24 cellular contexts compared by ENCODE assay signal in the genomic region with DNA sequence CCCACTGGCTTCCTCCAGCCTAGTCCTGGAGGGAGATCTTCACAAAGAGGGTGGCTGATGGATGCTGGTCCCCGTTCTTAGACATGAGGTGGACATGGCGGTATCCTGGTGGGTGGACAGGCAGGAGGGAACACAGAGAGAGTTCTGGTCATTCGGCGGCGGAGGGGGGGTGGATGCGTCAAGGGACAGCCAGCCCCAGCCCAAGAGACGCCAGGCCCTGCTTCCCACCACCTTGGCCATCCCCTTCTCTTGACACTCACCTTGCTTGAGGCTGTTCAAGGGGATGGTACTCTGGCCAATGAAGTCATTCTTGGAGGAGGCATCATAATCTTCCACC. TPM values are rescaled to one million over a fixed set of nuclear protein-coding genes. Genes with fewer than 3 reads are reported as not detected.
DNase-seq lines count a peak whose midpoint lies in the region; ATAC-seq, FAIRE-seq and TF ChIP-seq lines count a peak whose summit lies in the region.
"Had no signal": no experiment of that assay in that cellular context is flagged by ENCODE, and none has a peak within 500 bp of the region (broad histone marks: within the 10 kb centered on the region; RNA-seq: fewer than 3 reads in every experiment).

No MANE protein-coding gene starts in this region.

- CTCF ChIA-PET in HepG2 (lab: Yijun Ruan, JAX; ENCODE audit: low intra/inter-chr PET ratio, low total read pairs): no interaction called here
- CTCF ChIA-PET in K562 (lab: Yijun Ruan, JAX; ENCODE audit: low intra/inter-chr PET ratio): interaction anchor here (1.4 kb wide), 1 partner anchor 33 kb away, joined by 3 read pairs; no protein-coding TSS in a partner anchor

- H2AFZ ChIP-seq in HepG2 (ENCODE audit: low read length) (no peak overlapping the region), K562 (ENCODE audit: low read depth, low read length) (no peak overlapping the region)

- ATAC-seq in right lobe of liver (no peak), HepG2 (no peak), K562 (no peak), lower lobe of right lung (no peak)
- no peak for ATAC-seq in stimulated activated effector memory CD8-positive, alpha-beta T cell treated with anti-CD3 and anti-CD28 coated beads, Interleukin-12 subunit alpha, Interleukin-12 subunit beta, amount 100 ng/mL, for 72 hours
- ATAC-seq: GM12878, HCT116 had no signal

- WGBS in right lobe of liver (ENCODE audit: insufficient coverage, low coverage, low lambda C conversion rate, missing lambda C conversion rate): no CpG with 5 or more reads among the region's 7 CpGs
- 94% methylated on average over 7 of the region's 7 CpGs for WGBS in HepG2 (ENCODE audit: low lambda C conversion rate)
- 89% methylated on average over 7 of the region's 7 CpGs for WGBS in K562 (ENCODE audit: insufficient coverage, low coverage, missing lambda C conversion rate)
- 94% methylated on average over 7 of the region's 7 CpGs for WGBS in sigmoid colon, 2 donors

- H3K4me2 ChIP-seq in HepG2 (ENCODE audit: low read depth, low read length) (no peak overlapping the region), K562 (ENCODE audit: insufficient read depth, low read length) (no peak overlapping the region)
- H3K4me2 ChIP-seq: BLaER1 treated with 17β-estradiol and CSF1 and Interleukin-3, amounts not matched to agents 10 nM and 100 nM had no signal

- no peaks in the 10 kb centered on the region for H3K9me3 Mint-ChIP-seq in stimulated activated effector memory CD8-positive, alpha-beta T cell treated with anti-CD3 and anti-CD28 coated beads, Interleukin-12 subunit alpha, Interleukin-12 subunit beta, amount 100 ng/mL, for 72 hours
- H3K9me3 Mint-ChIP-seq: CD8-positive, alpha-beta memory T cell; HFFc6 had no signal

- peaks cover 34% of the 10 kb centered on the region for H3K4me1 Mint-ChIP-seq in stimulated activated effector memory CD8-positive, alpha-beta T cell treated with anti-CD3 and anti-CD28 coated beads, Interleukin-12 subunit alpha, Interleukin-12 subunit beta, amount 100 ng/mL, for 72 hours

- H4K20me1 ChIP-seq in HepG2 (ENCODE audit: insufficient read depth, low read length) (no peaks in the 10 kb centered on the region), K562 (replicated peaks; ENCODE audit: control insufficient read depth, insufficient read depth, low read length) (peaks cover 14% of the 10 kb centered on the region)

- BruUV-seq in HepG2 (replicated peaks; lab: Mats Ljungman, UMichigan) (no TSS peak), K562 (replicated peaks; lab: Mats Ljungman, UMichigan) (TSS peak; percentile 72)

- POLR2A ChIA-PET in HepG2 (lab: Yijun Ruan, JAX): no interaction called here
- POLR2A ChIA-PET in K562 (lab: Yijun Ruan, JAX): interaction anchor here (1.6 to 1.7 kb wide), 2 partner anchors 11 to 18 kb away, joined by 5 read pairs; a partner anchor contains a TSS

- H3K36me3 ChIP-seq in right lobe of liver: peaks cover 0 to 5% (median 0%) of the 10 kb centered on the region in 4 donors
- H3K36me3 ChIP-seq in HepG2 (replicated peaks in 1 of 2; ENCODE audit: control insufficient read depth in 1 of 2, insufficient read depth in 2 of 2, low read length in 2 of 2): no peaks in the 10 kb centered on the region; a peak in 2 of 5 replicates
- peaks cover 79% of the 10 kb centered on the region for H3K36me3 ChIP-seq in K562 (ENCODE audit: control insufficient read depth, insufficient read depth, low read length)
- H3K36me3 ChIP-seq in lower lobe of right lung: peaks cover 57% of the 10 kb centered on the region
- peaks cover 0 to 54% (median 12%) of the 10 kb centered on the region in 4 donors for H3K36me3 ChIP-seq in sigmoid colon

- peak in 2 of 3 donors; percentile 12 to 47 for DNase-seq in right lobe of liver
- no peak for DNase-seq in HepG2 (ENCODE audit: low spot score)
- peak in 1 of 4 experiments; percentile 24 for DNase-seq in K562 (ENCODE audit: extremely low read depth in 1 of 4, low spot score in 3 of 4)
- DNase-seq in lower lobe of right lung: peak; percentile 31
- no peak for DNase-seq in stimulated activated effector memory CD8-positive, alpha-beta T cell treated with anti-CD3 and anti-CD28 coated beads, Interleukin-12 subunit alpha, Interleukin-12 subunit beta, amount 100 ng/mL, for 72 hours (ENCODE audit: low spot score in 2 of 2)
- no peak for DNase-seq in NCI-H82 treated with DMSO at 0.1 percent for 48 hours (lab: John Stamatoyannopoulos, UW; ENCODE audit: unreplicated experiment)
- no peak for DNase-seq in sigmoid colon
- DNase-seq in activated naive CD4-positive, alpha-beta T cell (lab: John Stamatoyannopoulos, UW): no peak
- DNase-seq: CD8-positive, alpha-beta memory T cell; COR-L47; DMS 273 treated with DMSO at 0.1 percent for 48 hours; DMS53; DND-41; EL; GOT3; H7; HFFc6 had no signal

- no peaks in the 10 kb centered on the region for H3K4me1 ChIP-seq in right lobe of liver
- H3K4me1 ChIP-seq in HepG2 (ENCODE audit: insufficient read depth, low read length): peaks cover 35% of the 10 kb centered on the region
- H3K4me1 ChIP-seq in K562 (replicated peaks in 1 of 2; ENCODE audit: control insufficient read depth in 2 of 2, insufficient read depth in 2 of 2, low read length in 2 of 2): peaks cover 6 to 53% of the 10 kb centered on the region in 2 experiments; a peak in 4 of 5 replicates
- H3K4me1 ChIP-seq in lower lobe of right lung: peaks cover 12% of the 10 kb centered on the region
- peaks cover 0 to 16% (median 6%) of the 10 kb centered on the region in 4 donors for H3K4me1 ChIP-seq in sigmoid colon

- H3K9me1 ChIP-seq in K562 (ENCODE audit: control insufficient read depth, insufficient read depth, low read length): peaks cover 10% of the 10 kb centered on the region

- H3K9ac ChIP-seq in HepG2 (ENCODE audit: insufficient read depth, low read depth, low read length) (no peak overlapping the region), K562 (ENCODE audit: insufficient read depth in 1 of 2, low read depth in 2 of 2, low read length in 2 of 2) (no peak overlapping the region)
- H3K9ac ChIP-seq: BLaER1 treated with 17β-estradiol and CSF1 and Interleukin-3, amounts not matched to agents 10 nM and 100 nM had no signal

- FAIRE-seq in HepG2 (lab: Jason Lieb, UNC) (no peak), K562 (lab: Jason Lieb, UNC) (no peak)
- FAIRE-seq: GM12878, HTR-8/SVneo had no signal

- TF ChIP-seq POLR2A in right lobe of liver (IDR thresholded peaks at IDR 0.05) (no peak), HepG2 (IDR thresholded peaks at IDR 0.05; ENCODE audit: insufficient read depth in 1 of 2, low read depth in 2 of 2, low read length in 2 of 2) (no peak), K562 (conservative IDR thresholded peaks at IDR 0.05) (no peak), sigmoid colon (IDR thresholded peaks at IDR 0.05) (no peak)

- H3K27me3 ChIP-seq in right lobe of liver (no peaks in the 10 kb centered on the region), HepG2 (ENCODE audit: control insufficient read depth in 1 of 2, insufficient read depth in 2 of 2, low read length in 2 of 2) (no peaks in the 10 kb centered on the region; a peak in 1 of 5 replicates), K562 (ENCODE audit: control insufficient read depth in 2 of 2, insufficient read depth in 2 of 2, low read length in 2 of 2) (no peaks in the 10 kb centered on the region), lower lobe of right lung (ENCODE audit: low read depth) (no peaks in the 10 kb centered on the region), sigmoid colon (no peaks in the 10 kb centered on the region)
- H3K27me3 ChIP-seq: BLaER1 treated with 17β-estradiol and CSF1 and Interleukin-3, amounts not matched to agents 10 nM and 100 nM had no signal

- intact Hi-C loops in right lobe of liver (cut with DNase I) (loop anchor here (10.0 kb wide), 1 partner anchor 107 kb away; no protein-coding TSS in a partner anchor), HepG2 (cut with micrococcal nuclease; ENCODE audit: unreplicated experiment) (no loop called here), K562 (cut with micrococcal nuclease) (no loop called here), lower lobe of right lung (cut with DNase I) (no loop called here), sigmoid colon (cut with DNase I) (no loop called here)

- TF ChIP-seq EP300 in HepG2 (IDR thresholded peaks at IDR 0.05; ENCODE audit: low read depth in 2 of 2, low read length in 2 of 2): no peak
- TF ChIP-seq EP300 in HepG2 (CRISPR knock-in tag; IDR thresholded peaks at IDR 0.05; ENCODE audit: borderline replicate concordance): no peak
- no peak for TF ChIP-seq EP300 in K562 (IDR thresholded peaks at IDR 0.05; ENCODE audit: low read length)
- TF ChIP-seq EP300 in sigmoid colon (IDR thresholded peaks at IDR 0.05): no peak

- peak overlapping the region; percentile 72 for H3K27ac Mint-ChIP-seq in stimulated activated effector memory CD8-positive, alpha-beta T cell treated with anti-CD3 and anti-CD28 coated beads, Interleukin-12 subunit alpha, Interleukin-12 subunit beta, amount 100 ng/mL, for 72 hours
- H3K27ac Mint-ChIP-seq: B cell, HFFc6 had no signal

- no peak overlapping the region for H3K4me3 Mint-ChIP-seq in stimulated activated effector memory CD8-positive, alpha-beta T cell treated with anti-CD3 and anti-CD28 coated beads, Interleukin-12 subunit alpha, Interleukin-12 subunit beta, amount 100 ng/mL, for 72 hours
- H3K4me3 Mint-ChIP-seq: B cell; CD8-positive, alpha-beta memory T cell; HFFc6 had no signal

- in situ Hi-C loops in HepG2 (cut with HindIII; ENCODE audit: extremely low pct_ligation_motif_present, low pct_unique_long_range_greater_than_20kb) (no loop called here), K562 (cut with MboI) (no loop called here)

- H3K79me2 ChIP-seq in HepG2 (ENCODE audit: insufficient read depth, low read length) (no peaks in the 10 kb centered on the region), K562 (ENCODE audit: control insufficient read depth, insufficient read depth, low read length) (no peaks in the 10 kb centered on the region)

- TF ChIP-seq CTCF in right lobe of liver (IDR thresholded peaks at IDR 0.05) (no peak), HepG2 (CRISPR knock-in tag; IDR thresholded peaks at IDR 0.05) (no peak), K562 (IDR thresholded peaks at IDR 0.05 in 2 of 3, conservative IDR thresholded peaks at IDR 0.05 in 1 of 3; ENCODE audit: insufficient read depth in 2 of 3, low read depth in 1 of 3, low read length in 3 of 3) (no peak), lower lobe of right lung (IDR thresholded peaks at IDR 0.05) (no peak), sigmoid colon (IDR thresholded peaks at IDR 0.05) (no peak)

- H3K4me3 ChIP-seq in right lobe of liver (no peak overlapping the region), HepG2 (replicated peaks in 1 of 3; ENCODE audit: insufficient read depth in 1 of 3, low read depth in 2 of 3, low read length in 3 of 3) (no peak overlapping the region), K562 (no peak overlapping the region), lower lobe of right lung (no peak overlapping the region), sigmoid colon (no peak overlapping the region)
- H3K4me3 ChIP-seq: BLaER1 treated with 17β-estradiol and CSF1 and Interleukin-3, amounts not matched to agents 10 nM and 100 nM; GM12878 had no signal

- no peak overlapping the region for H3K27ac ChIP-seq in right lobe of liver
- H3K27ac ChIP-seq in HepG2 (ENCODE audit: extremely low read length, insufficient read depth, low read length): no peak overlapping the region
- H3K27ac ChIP-seq in K562 (ENCODE audit: extremely low read depth, low read depth, low read length): no peak overlapping the region
- no peak overlapping the region for H3K27ac ChIP-seq in lower lobe of right lung
- no peak overlapping the region for H3K27ac ChIP-seq in sigmoid colon
- H3K27ac ChIP-seq: BLaER1 treated with 17β-estradiol and CSF1 and Interleukin-3, amounts not matched to agents 10 nM and 100 nM had no signal

- TF ChIP-seq RAD21 in HepG2 (CRISPR knock-in tag; IDR thresholded peaks at IDR 0.05) (no peak), K562 (CRISPR knock-in tag; conservative IDR thresholded peaks at IDR 0.05 in 1 of 2, IDR thresholded peaks at IDR 0.05 in 1 of 2) (no peak)

- peaks cover 43% of the 10 kb centered on the region for H3K36me3 Mint-ChIP-seq in stimulated activated effector memory CD8-positive, alpha-beta T cell treated with anti-CD3 and anti-CD28 coated beads, Interleukin-12 subunit alpha, Interleukin-12 subunit beta, amount 100 ng/mL, for 72 hours

- H3K9me3 ChIP-seq in right lobe of liver (no peaks in the 10 kb centered on the region), HepG2 (ENCODE audit: low read length) (no peaks in the 10 kb centered on the region), K562 (replicated peaks; ENCODE audit: control insufficient read depth, insufficient read depth, low read depth, low read length) (no peaks in the 10 kb centered on the region), lower lobe of right lung (no peaks in the 10 kb centered on the region), sigmoid colon (no peaks in the 10 kb centered on the region)
- H3K9me3 ChIP-seq: BLaER1 treated with 17β-estradiol and CSF1 and Interleukin-3, amounts not matched to agents 10 nM and 100 nM had no signal

RNA-seq across cellular contexts. Expression of a gene that starts 17.1 kb away (rescaled TPM):
- total RNA-seq in right lobe of liver: 1 to 10 TPM in 3 of 6 experiments, under 1 TPM in 3; 0.25 to 1.5 (median 0.97) TPM
- total RNA-seq in HepG2 (2016; rRNA removed; fragmentation: Illumina TruSeq; extraction: Trizol): 3.2 and 4.0 TPM in 2 replicates
- 4.3 and 5.3 TPM in 2 replicates for total RNA-seq in HepG2 (2016; cell fraction: cytosol; rRNA removed; fragmentation: Illumina TruSeq; extraction: Trizol; ENCODE audit: low read depth)
- total RNA-seq in HepG2 (2016; cell fraction: insoluble cytoplasmic fraction; rRNA removed; fragmentation: Illumina TruSeq; extraction: Trizol): 2.3 and 4.1 TPM in 2 replicates
- 3.3 and 5.4 TPM in 2 replicates for total RNA-seq in HepG2 (2016; cell fraction: membrane; rRNA removed; fragmentation: Illumina TruSeq; extraction: Trizol)
- 2.0 and 2.1 TPM in 2 replicates for total RNA-seq in HepG2 (2016; cell fraction: nucleus; rRNA removed; fragmentation: Illumina TruSeq; extraction: Trizol)
- polyA plus RNA-seq in HepG2 (2011; rRNA removed): 5.3 and 7.5 TPM in 2 replicates
- polyA plus RNA-seq in HepG2 (2011; cell fraction: cytosol; rRNA removed): 5.6 and 9.0 TPM in 2 replicates
- polyA plus RNA-seq in HepG2 (2011; cell fraction: nucleus; rRNA removed): 8.6 and 9.9 TPM in 2 replicates
- 2.1 and 2.6 TPM in 2 replicates for polyA plus RNA-seq in HepG2 (2012)
- polyA plus RNA-seq in HepG2 (2016; cell fraction: cytosol; fragmentation: Illumina TruSeq; extraction: Trizol; ENCODE audit: low read depth): 4.2 and 6.5 TPM in 2 replicates
- polyA plus RNA-seq in HepG2 (2016; cell fraction: insoluble cytoplasmic fraction; fragmentation: Illumina TruSeq; extraction: Trizol; ENCODE audit: low read depth): 2.0 and 2.3 TPM in 2 replicates
- polyA plus RNA-seq in HepG2 (2016; cell fraction: membrane; fragmentation: Illumina TruSeq; extraction: Trizol; ENCODE audit: low read depth): 3.5 and 5.1 TPM in 2 replicates
- 2.0 and 2.9 TPM in 2 replicates for polyA plus RNA-seq in HepG2 (2016; cell fraction: nucleus; fragmentation: Illumina TruSeq; extraction: Trizol; ENCODE audit: insufficient read depth, low read depth)
- 1.2 and 3.8 TPM in 2 replicates for polyA minus RNA-seq in HepG2 (2011; rRNA and poly(A)+ RNA removed; ENCODE audit: low replicate concordance)
- 0.89 TPM in 1 of 2 replicates, not detected in the other for polyA minus RNA-seq in HepG2 (2011; cell fraction: cytosol; rRNA and poly(A)+ RNA removed)
- 6.2 and 7.3 TPM in 2 replicates for polyA minus RNA-seq in HepG2 (2011; cell fraction: nucleus; rRNA and poly(A)+ RNA removed)
- 21.1 and 67.2 TPM in 2 replicates for total RNA-seq in K562 (2011; cell fraction: chromatin; rRNA removed; ENCODE audit: low replicate concordance)
- 38.7 and 48.8 TPM in 2 replicates for total RNA-seq in K562 (2011; cell fraction: nucleolus; rRNA removed)
- total RNA-seq in K562 (2011; cell fraction: nucleoplasm; rRNA removed): 25.6 and 29.8 TPM in 2 replicates
- total RNA-seq in K562 (2014; rRNA removed): 12.6 and 17.4 TPM in 2 replicates
- 3.3 and 4.3 TPM in 2 replicates for total RNA-seq in K562 (2014; rRNA removed; fragmentation: Illumina TruSeq; extraction: Trizol)
- total RNA-seq in K562 (2015; rRNA removed; fragmentation: Illumina TruSeq; extraction: Trizol): 8.8 and 9.2 TPM in 2 replicates
- 12.4 and 13.4 TPM in 2 replicates for total RNA-seq in K562 (2021)
- 7.7 and 10.6 TPM in 2 replicates for polyA plus RNA-seq in K562 (2011; rRNA removed)
- polyA plus RNA-seq in K562 (2011; cell fraction: cytosol; rRNA removed): 9.8 and 17.0 TPM in 2 replicates
- polyA plus RNA-seq in K562 (2011; cell fraction: nucleus; rRNA removed): 51.3 and 85.1 TPM in 2 replicates
- 10.0 and 15.4 TPM in 2 replicates for polyA plus RNA-seq in K562 (2012)
- polyA plus RNA-seq in K562 (2014; fragmentation: Illumina TruSeq; extraction: Trizol): 8.7 and 9.8 TPM in 2 replicates
- polyA plus RNA-seq in K562 (2014; fragmentation: Nextera tagmentation; extraction: Ambion mirVana): under 1 TPM; 0.11 to 0.49 TPM
- 16.0 and 18.1 TPM in 2 replicates for polyA plus RNA-seq in K562 (2014; rRNA removed)
- 10.8 and 11.9 TPM in 2 replicates for polyA minus RNA-seq in K562 (2011; rRNA and poly(A)+ RNA removed)
- polyA minus RNA-seq in K562 (2011; cell fraction: cytosol; rRNA and poly(A)+ RNA removed): 2.6 and 4.9 TPM in 2 replicates
- 32.0 and 33.5 TPM in 2 replicates for polyA minus RNA-seq in K562 (2011; cell fraction: nucleus; rRNA and poly(A)+ RNA removed)
- 12.5 TPM for total RNA-seq in lower lobe of right lung
- total RNA-seq in sigmoid colon: 1 to 10 TPM; 5.3 to 8.3 (median 6.6) TPM
- polyA plus RNA-seq in sigmoid colon: 100 to 1,000 TPM in 1 of 3 donors, 10 to 100 TPM in 2; 81.7 to 175 (median 97.0) TPM

RNA-seq across cellular contexts. Expression of a gene that starts 21.7 kb away (rescaled TPM):
- total RNA-seq in right lobe of liver (10 to 100 TPM in 1 of 6 experiments, 1 to 10 TPM in 5; 6.5 to 10.2 (median 7.7) TPM), HepG2 (2016; rRNA removed; fragmentation: Illumina TruSeq; extraction: Trizol) (10.1 and 11.4 TPM in 2 replicates), K562 (2014; rRNA removed) (152 and 190 TPM in 2 replicates), K562 (2014; rRNA removed; fragmentation: Illumina TruSeq; extraction: Trizol) (60.7 and 88.3 TPM in 2 replicates), K562 (2015; rRNA removed; fragmentation: Illumina TruSeq; extraction: Trizol) (47.5 and 50.1 TPM in 2 replicates), K562 (2021) (149 and 161 TPM in 2 replicates), lower lobe of right lung (30.1 TPM), sigmoid colon (10 to 100 TPM; 10.3 to 22.7 (median 14.2) TPM)
- 2.1 and 3.6 TPM in 2 replicates for total RNA-seq in HepG2 (2016; cell fraction: cytosol; rRNA removed; fragmentation: Illumina TruSeq; extraction: Trizol; ENCODE audit: low read depth)
- 9.3 and 12.3 TPM in 2 replicates for total RNA-seq in HepG2 (2016; cell fraction: insoluble cytoplasmic fraction; rRNA removed; fragmentation: Illumina TruSeq; extraction: Trizol)
- 4.6 and 5.7 TPM in 2 replicates for total RNA-seq in HepG2 (2016; cell fraction: membrane; rRNA removed; fragmentation: Illumina TruSeq; extraction: Trizol)
- total RNA-seq in HepG2 (2016; cell fraction: nucleus; rRNA removed; fragmentation: Illumina TruSeq; extraction: Trizol): 8.0 and 8.9 TPM in 2 replicates
- polyA plus RNA-seq in HepG2 (2011; rRNA removed) (12.4 and 12.8 TPM in 2 replicates), K562 (2011; rRNA removed) (209 and 284 TPM in 2 replicates), K562 (2014; fragmentation: Illumina TruSeq; extraction: Trizol) (135 and 145 TPM in 2 replicates), K562 (2014; fragmentation: Nextera tagmentation; extraction: Ambion mirVana) (10 to 100 TPM in 1 of 2 experiments, 1 to 10 TPM in 1; 5.4 to 11.0 TPM), K562 (2014; rRNA removed) (116 and 140 TPM in 2 replicates), sigmoid colon (100 to 1,000 TPM in 1 of 3 donors, 10 to 100 TPM in 2; 29.0 to 139 (median 85.9) TPM)
- polyA plus RNA-seq in HepG2 (2011; cell fraction: cytosol; rRNA removed): 7.2 and 10.7 TPM in 2 replicates
- polyA plus RNA-seq in HepG2 (2011; cell fraction: nucleus; rRNA removed): 30.9 and 33.2 TPM in 2 replicates
- 10.6 and 11.1 TPM in 2 replicates for polyA plus RNA-seq in HepG2 (2012)
- polyA plus RNA-seq in HepG2 (2016; cell fraction: cytosol; fragmentation: Illumina TruSeq; extraction: Trizol; ENCODE audit: low read depth): 2.2 and 2.7 TPM in 2 replicates
- polyA plus RNA-seq in HepG2 (2016; cell fraction: insoluble cytoplasmic fraction; fragmentation: Illumina TruSeq; extraction: Trizol; ENCODE audit: low read depth): 6.8 and 9.0 TPM in 2 replicates
- polyA plus RNA-seq in HepG2 (2016; cell fraction: membrane; fragmentation: Illumina TruSeq; extraction: Trizol; ENCODE audit: low read depth): 3.9 and 5.6 TPM in 2 replicates
- 13.4 and 22.2 TPM in 2 replicates for polyA plus RNA-seq in HepG2 (2016; cell fraction: nucleus; fragmentation: Illumina TruSeq; extraction: Trizol; ENCODE audit: insufficient read depth, low read depth)
- polyA minus RNA-seq in HepG2 (2011; rRNA and poly(A)+ RNA removed; ENCODE audit: low replicate concordance): 2.2 and 34.5 TPM in 2 replicates
- polyA minus RNA-seq in HepG2 (2011; cell fraction: cytosol; rRNA and poly(A)+ RNA removed): 11.5 and 15.0 TPM in 2 replicates
- polyA minus RNA-seq in HepG2 (2011; cell fraction: nucleus; rRNA and poly(A)+ RNA removed): 8.4 and 11.8 TPM in 2 replicates
- 283 and 655 TPM in 2 replicates for total RNA-seq in K562 (2011; cell fraction: chromatin; rRNA removed; ENCODE audit: low replicate concordance)
- total RNA-seq in K562 (2011; cell fraction: nucleolus; rRNA removed): 463 and 540 TPM in 2 replicates
- total RNA-seq in K562 (2011; cell fraction: nucleoplasm; rRNA removed): 244 and 351 TPM in 2 replicates
- polyA plus RNA-seq in K562 (2011; cell fraction: cytosol; rRNA removed): 214 and 249 TPM in 2 replicates
- 1,089 and 1,150 TPM in 2 replicates for polyA plus RNA-seq in K562 (2011; cell fraction: nucleus; rRNA removed)
- polyA plus RNA-seq in K562 (2012): 67.9 and 83.7 TPM in 2 replicates
- 191 and 192 TPM in 2 replicates for polyA minus RNA-seq in K562 (2011; rRNA and poly(A)+ RNA removed)
- polyA minus RNA-seq in K562 (2011; cell fraction: cytosol; rRNA and poly(A)+ RNA removed): 144 and 183 TPM in 2 replicates
- polyA minus RNA-seq in K562 (2011; cell fraction: nucleus; rRNA and poly(A)+ RNA removed): 158 and 240 TPM in 2 replicates

RNA-seq across cellular contexts. Expression of a gene that starts 31.3 kb away (rescaled TPM):
- total RNA-seq in right lobe of liver (under 1 TPM in 4 of 6 experiments, not detected in 2; 0.04 to 0.18 (median 0.15) TPM), HepG2 (2016; rRNA removed; fragmentation: Illumina TruSeq; extraction: Trizol) (not detected in 2 replicates), K562 (2014; rRNA removed) (not detected in 2 replicates), K562 (2014; rRNA removed; fragmentation: Illumina TruSeq; extraction: Trizol) (not detected in 2 replicates), K562 (2015; rRNA removed; fragmentation: Illumina TruSeq; extraction: Trizol) (not detected in 2 replicates), K562 (2021) (0.02 TPM in 1 of 2 replicates, not detected in the other), lower lobe of right lung (15.0 TPM), sigmoid colon (under 1 TPM; 0.16 to 0.41 (median 0.32) TPM)
- total RNA-seq in HepG2 (2016; cell fraction: cytosol; rRNA removed; fragmentation: Illumina TruSeq; extraction: Trizol; ENCODE audit: low read depth): not detected in 2 replicates
- total RNA-seq in HepG2 (2016; cell fraction: insoluble cytoplasmic fraction; rRNA removed; fragmentation: Illumina TruSeq; extraction: Trizol): not detected in 2 replicates
- not detected in 2 replicates for total RNA-seq in HepG2 (2016; cell fraction: membrane; rRNA removed; fragmentation: Illumina TruSeq; extraction: Trizol)
- total RNA-seq in HepG2 (2016; cell fraction: nucleus; rRNA removed; fragmentation: Illumina TruSeq; extraction: Trizol): not detected in 2 replicates
- polyA plus RNA-seq in HepG2 (2011; rRNA removed) (0.09 and 0.13 TPM in 2 replicates), K562 (2011; rRNA removed) (not detected in 2 replicates), K562 (2014; fragmentation: Illumina TruSeq; extraction: Trizol) (not detected in 2 replicates), K562 (2014; fragmentation: Nextera tagmentation; extraction: Ambion mirVana) (under 1 TPM; 0.07 to 0.08 TPM), K562 (2014; rRNA removed) (not detected in 2 replicates), sigmoid colon (under 1 TPM; 0.42 to 0.60 (median 0.46) TPM)
- 0.01 TPM in 1 of 2 replicates, not detected in the other for polyA plus RNA-seq in HepG2 (2011; cell fraction: cytosol; rRNA removed)
- polyA plus RNA-seq in HepG2 (2011; cell fraction: nucleus; rRNA removed): 0.56 and 0.99 TPM in 2 replicates
- 0.47 and 0.54 TPM in 2 replicates for polyA plus RNA-seq in HepG2 (2012)
- polyA plus RNA-seq in HepG2 (2016; cell fraction: cytosol; fragmentation: Illumina TruSeq; extraction: Trizol; ENCODE audit: low read depth): not detected in 2 replicates
- not detected in 2 replicates for polyA plus RNA-seq in HepG2 (2016; cell fraction: insoluble cytoplasmic fraction; fragmentation: Illumina TruSeq; extraction: Trizol; ENCODE audit: low read depth)
- polyA plus RNA-seq in HepG2 (2016; cell fraction: membrane; fragmentation: Illumina TruSeq; extraction: Trizol; ENCODE audit: low read depth): not detected in 2 replicates
- not detected in 2 replicates for polyA plus RNA-seq in HepG2 (2016; cell fraction: nucleus; fragmentation: Illumina TruSeq; extraction: Trizol; ENCODE audit: insufficient read depth, low read depth)
- polyA minus RNA-seq in HepG2 (2011; rRNA and poly(A)+ RNA removed; ENCODE audit: low replicate concordance): 0.40 TPM in 1 of 2 replicates, not detected in the other
- polyA minus RNA-seq in HepG2 (2011; cell fraction: cytosol; rRNA and poly(A)+ RNA removed): not detected in 2 replicates
- 0.77 and 0.99 TPM in 2 replicates for polyA minus RNA-seq in HepG2 (2011; cell fraction: nucleus; rRNA and poly(A)+ RNA removed)
- total RNA-seq in K562 (2011; cell fraction: chromatin; rRNA removed; ENCODE audit: low replicate concordance): 0.12 TPM in 1 of 2 replicates, not detected in the other
- total RNA-seq in K562 (2011; cell fraction: nucleolus; rRNA removed): not detected in 2 replicates
- not detected in 2 replicates for total RNA-seq in K562 (2011; cell fraction: nucleoplasm; rRNA removed)
- 0.01 TPM in 1 of 2 replicates, not detected in the other for polyA plus RNA-seq in K562 (2011; cell fraction: cytosol; rRNA removed)
- polyA plus RNA-seq in K562 (2011; cell fraction: nucleus; rRNA removed): 0.06 and 0.18 TPM in 2 replicates
- polyA plus RNA-seq in K562 (2012): 0.10 and 0.18 TPM in 2 replicates
- polyA minus RNA-seq in K562 (2011; rRNA and poly(A)+ RNA removed): not detected in 2 replicates
- not detected in 2 replicates for polyA minus RNA-seq in K562 (2011; cell fraction: cytosol; rRNA and poly(A)+ RNA removed)
- polyA minus RNA-seq in K562 (2011; cell fraction: nucleus; rRNA and poly(A)+ RNA removed): not detected in 2 replicates
- total RNA-seq: A172, G401 had no signal

Comparison
In these comparisons a context has a peak if more than half of its experiments do, and no peak if none do; other contexts are left out.
1. DNase-seq: peak in right lobe of liver (2 of 3) and lower lobe of right lung (single experiment); none in HepG2 (single experiment), stimulated activated effector memory CD8-positive, alpha-beta T cell treated with anti-CD3 and anti-CD28 coated beads, Interleukin-12 subunit alpha, Interleukin-12 subunit beta, amount 100 ng/mL, for 72 hours (0 of 2), NCI-H82 treated with DMSO at 0.1 percent for 48 hours (single experiment), sigmoid colon (single experiment) and activated naive CD4-positive, alpha-beta T cell (0 of 4).
2. intact Hi-C loops: an anchor here in right lobe of liver (10.0 kb wide); none called in HepG2, K562, lower lobe of right lung and sigmoid colon.
3. RNA of a gene that starts 31.3 kb away (total RNA-seq): 15.0 TPM in lower lobe of right lung (single experiment); 0.16 to 0.41 TPM in sigmoid colon, 0.04 to 0.18 TPM in right lobe of liver, not detected in HepG2 and 0.02 to 0.12 TPM in K562; every median in the first group is over 10 times any median in the second.